11 cellular contexts compared by ENCODE assay signal in genomic region chr12:98939350-98939749, GRCh38.
DNase-seq lines count a peak whose midpoint lies in the region; ATAC-seq and TF ChIP-seq lines count a peak whose summit lies in the region.
"Had no signal": no experiment of that assay in that cellular context is flagged by ENCODE, and none has a peak within 500 bp of the region (broad histone marks: within the 10 kb centered on the region; RNA-seq: fewer than 3 reads in every experiment).

No MANE protein-coding gene starts in this region.

- H3K9ac ChIP-seq in neuronal stem cell (ENCODE audit: low read depth, low read length, poor library complexity), result no peak overlapping the region

- H3K36me3 ChIP-seq in neuronal stem cell (replicated peaks in 1 of 2; ENCODE audit: control insufficient read depth in 2 of 2, insufficient read depth in 2 of 2, low read length in 2 of 2), result no peaks in the 10 kb centered on the region
- H3K36me3 ChIP-seq in naive thymus-derived CD4-positive, alpha-beta T cell (ENCODE audit: control insufficient read depth in 2 of 3, insufficient read depth in 3 of 3, low read length in 3 of 3), result no peaks in the 10 kb centered on the region
- H3K36me3 ChIP-seq: ovary had no signal

- H2BK120ac ChIP-seq in neuronal stem cell (ENCODE audit: low read depth, low read length), result no peak overlapping the region

- no peak overlapping the region for H3K4me2 ChIP-seq in neuronal stem cell (ENCODE audit: insufficient read depth, low read length, poor library complexity, severe bottlenecking)

- H4K91ac ChIP-seq in neuronal stem cell (ENCODE audit: low read depth, low read length, poor library complexity), result no peak overlapping the region

- no peak overlapping the region for H2BK12ac ChIP-seq in neuronal stem cell (ENCODE audit: low read length)

- intact Hi-C loops in activated T-helper 1 cell treated with anti-CD3 and anti-CD28 coated beads, Interleukin-12 subunit alpha, Interleukin-12 subunit beta, Interleukin-2, Interleukin-4 antibody, amounts not matched to agents 30 ng/mL and 10 ng/mL and 1 ng/mL, durations not matched to agents 14 hours and 24 hours and 36 hours (cut with micrococcal nuclease), result loop anchor here (1.0 kb wide), 2 partner anchors 213 to 240 kb away; no protein-coding TSS in a partner anchor
- intact Hi-C loops in naive thymus-derived CD4-positive, alpha-beta T cell (cut with micrococcal nuclease), result no loop called here

- no peak for ATAC-seq in naive thymus-derived CD4-positive, alpha-beta T cell

- H3K9me3 Mint-ChIP-seq in activated T-helper 1 cell treated with anti-CD3 and anti-CD28 coated beads, Interleukin-12 subunit alpha, Interleukin-12 subunit beta, Interleukin-2, Interleukin-4 antibody, amounts not matched to agents 30 ng/mL and 10 ng/mL and 1 ng/mL, durations not matched to agents 14 hours and 24 hours and 36 hours, result no peaks in the 10 kb centered on the region
- H3K9me3 Mint-ChIP-seq in naive thymus-derived CD4-positive, alpha-beta T cell, result peaks cover 0 to 7% (median 3%) of the 10 kb centered on the region in 11 donors

- H4K8ac ChIP-seq in neuronal stem cell (ENCODE audit: low read depth, low read length), result no peak overlapping the region

- H3K4me1 ChIP-seq in neuronal stem cell (ENCODE audit: control insufficient read depth in 2 of 2, insufficient read depth in 1 of 2, low read depth in 1 of 2, low read length in 2 of 2), result peaks cover 0 to 6% of the 10 kb centered on the region in 2 donors
- no peaks in the 10 kb centered on the region for H3K4me1 ChIP-seq in naive thymus-derived CD4-positive, alpha-beta T cell (ENCODE audit: control insufficient read depth in 2 of 2, insufficient read depth in 2 of 2, low read length in 2 of 2)

- H2BK5ac ChIP-seq in neuronal stem cell (ENCODE audit: low read length), result no peak overlapping the region

- CTCF ChIA-PET in naive thymus-derived CD4-positive, alpha-beta T cell (lab: Charles Lee), result no interaction called here

- no peak overlapping the region for H3K23ac ChIP-seq in neuronal stem cell (ENCODE audit: low read depth, low read length, poor library complexity)

- H3K27ac ChIP-seq in neuronal stem cell (replicated peaks; ENCODE audit: low read length), result no peak overlapping the region
- no peak overlapping the region for H3K27ac ChIP-seq in naive thymus-derived CD4-positive, alpha-beta T cell (ENCODE audit: low read depth, low read length)
- H3K27ac ChIP-seq: HL-60, ovary had no signal

- H3K27me3 Mint-ChIP-seq in activated T-helper 1 cell treated with anti-CD3 and anti-CD28 coated beads, Interleukin-12 subunit alpha, Interleukin-12 subunit beta, Interleukin-2, Interleukin-4 antibody, amounts not matched to agents 30 ng/mL and 10 ng/mL and 1 ng/mL, durations not matched to agents 14 hours and 24 hours and 36 hours (ENCODE audit: insufficient read depth), result peaks cover 12% of the 10 kb centered on the region
- H3K27me3 Mint-ChIP-seq in naive thymus-derived CD4-positive, alpha-beta T cell, result peaks cover 11 to 24% (median 18%) of the 10 kb centered on the region in 5 donors

- DNase-seq in GM10266 (ENCODE audit: extremely low spot score) (no peak), NB4 (ENCODE audit: low read depth) (peak; percentile 35), dermis microvascular lymphatic vessel endothelial cell (ENCODE audit: low read depth in 2 of 2) (peak; percentile 11 to 55), neuronal stem cell (ENCODE audit: low spot score) (peak; percentile 21), NCI-H446 treated with DMSO at 0.1 percent for 48 hours (lab: John Stamatoyannopoulos, UW) (no peak), occipital lobe (lab: John Stamatoyannopoulos, UW) (no peak)
- DNase-seq in activated T-helper 1 cell treated with anti-CD3 and anti-CD28 coated beads, Interleukin-12 subunit alpha, Interleukin-12 subunit beta, Interleukin-2, Interleukin-4 antibody, amounts not matched to agents 30 ng/mL and 10 ng/mL and 1 ng/mL, durations not matched to agents 14 hours and 24 hours and 36 hours (ENCODE audit: low spot score), result no peak
- no peak for DNase-seq in naive thymus-derived CD4-positive, alpha-beta T cell
- DNase-seq: activated T-cell treated with anti-CD3 and anti-CD28 coated beads for 4 hours had no signal

- H2AFZ ChIP-seq in neuronal stem cell (ENCODE audit: low read length), result no peak overlapping the region

- H3K4me3 Mint-ChIP-seq in activated T-helper 1 cell treated with anti-CD3 and anti-CD28 coated beads, Interleukin-12 subunit alpha, Interleukin-12 subunit beta, Interleukin-2, Interleukin-4 antibody, amounts not matched to agents 30 ng/mL and 10 ng/mL and 1 ng/mL, durations not matched to agents 14 hours and 24 hours and 36 hours, result no peak overlapping the region
- H3K4me3 Mint-ChIP-seq in naive thymus-derived CD4-positive, alpha-beta T cell, result no peak overlapping the region

- TF ChIP-seq CTCF in GM10266 (IDR thresholded peaks at IDR 0.05; ENCODE audit: control insufficient read depth, insufficient read depth, low read depth, missing control alignments), result peak; percentile 34
- peak; percentile 56 for TF ChIP-seq CTCF in NB4 (IDR thresholded peaks at IDR 0.05; ENCODE audit: low read depth, low read length)

- no peak overlapping the region for H2BK15ac ChIP-seq in neuronal stem cell (ENCODE audit: low read length)

- no peak overlapping the region for H3K14ac ChIP-seq in neuronal stem cell (ENCODE audit: low read length)

- TF ChIP-seq POLR2A in NB4 (IDR thresholded peaks at IDR 0.05; ENCODE audit: extremely low read depth, insufficient read length), result no peak

- H3K9me3 ChIP-seq in neuronal stem cell (replicated peaks in 1 of 2; ENCODE audit: control insufficient read depth in 2 of 2, insufficient read depth in 1 of 2, low read depth in 1 of 2, low read length in 2 of 2), result no peaks in the 10 kb centered on the region
- no peaks in the 10 kb centered on the region for H3K9me3 ChIP-seq in naive thymus-derived CD4-positive, alpha-beta T cell (ENCODE audit: control insufficient read depth in 2 of 3, low read length in 3 of 3)

- no peak overlapping the region for H3K4me3 ChIP-seq in NB4 (ENCODE audit: low read depth, low read length)
- no peak overlapping the region for H3K4me3 ChIP-seq in neuronal stem cell (ENCODE audit: low read length in 2 of 2)
- no peak overlapping the region for H3K4me3 ChIP-seq in naive thymus-derived CD4-positive, alpha-beta T cell (ENCODE audit: low read length)
- H3K4me3 ChIP-seq: ovary had no signal

- H3K36me3 Mint-ChIP-seq in activated T-helper 1 cell treated with anti-CD3 and anti-CD28 coated beads, Interleukin-12 subunit alpha, Interleukin-12 subunit beta, Interleukin-2, Interleukin-4 antibody, amounts not matched to agents 30 ng/mL and 10 ng/mL and 1 ng/mL, durations not matched to agents 14 hours and 24 hours and 36 hours (ENCODE audit: low read depth), result no peaks in the 10 kb centered on the region
- H3K36me3 Mint-ChIP-seq in naive thymus-derived CD4-positive, alpha-beta T cell, result peaks cover 0 to 3% (median 0%) of the 10 kb centered on the region in 5 donors

- H3K4ac ChIP-seq in neuronal stem cell (ENCODE audit: low read length), result no peak overlapping the region

- no peaks in the 10 kb centered on the region for H3K27me3 ChIP-seq in neuronal stem cell (ENCODE audit: control insufficient read depth in 3 of 3, insufficient read depth in 3 of 3, low read depth in 1 of 3, low read length in 3 of 3)
- H3K27me3 ChIP-seq in naive thymus-derived CD4-positive, alpha-beta T cell (ENCODE audit: control insufficient read depth in 2 of 2, insufficient read depth in 2 of 2, low read length in 2 of 2), result no peaks in the 10 kb centered on the region
- H3K27me3 ChIP-seq: ovary had no signal

- no peaks in the 10 kb centered on the region for H3K79me1 ChIP-seq in neuronal stem cell (ENCODE audit: low read depth, low read length)

- POLR2A ChIA-PET in naive thymus-derived CD4-positive, alpha-beta T cell (lab: Charles Lee), result no interaction called here

- no peak overlapping the region for H3K27ac Mint-ChIP-seq in activated T-helper 1 cell treated with anti-CD3 and anti-CD28 coated beads, Interleukin-12 subunit alpha, Interleukin-12 subunit beta, Interleukin-2, Interleukin-4 antibody, amounts not matched to agents 30 ng/mL and 10 ng/mL and 1 ng/mL, durations not matched to agents 14 hours and 24 hours and 36 hours
- no peak overlapping the region for H3K27ac Mint-ChIP-seq in naive thymus-derived CD4-positive, alpha-beta T cell

- no CpG with 5 or more reads among the region's 2 CpGs for WGBS in neuronal stem cell (ENCODE audit: extremely low coverage in 2 of 2, insufficient read length in 2 of 2, insufficient replicate concordance in 1 of 2), 2 donors

- H3K4me1 Mint-ChIP-seq in activated T-helper 1 cell treated with anti-CD3 and anti-CD28 coated beads, Interleukin-12 subunit alpha, Interleukin-12 subunit beta, Interleukin-2, Interleukin-4 antibody, amounts not matched to agents 30 ng/mL and 10 ng/mL and 1 ng/mL, durations not matched to agents 14 hours and 24 hours and 36 hours (ENCODE audit: low read depth), result no peaks in the 10 kb centered on the region
- no peaks in the 10 kb centered on the region for H3K4me1 Mint-ChIP-seq in naive thymus-derived CD4-positive, alpha-beta T cell

- no peak overlapping the region for H2AK5ac ChIP-seq in neuronal stem cell (ENCODE audit: low read depth, low read length)

- no peak overlapping the region for H3K18ac ChIP-seq in neuronal stem cell (ENCODE audit: low read length)

Comparison
In these comparisons a context has a peak if more than half of its experiments do, and no peak if none do; other contexts are left out.
1. DNase-seq: peak in NB4 (single experiment), dermis microvascular lymphatic vessel endothelial cell (2 of 2) and neuronal stem cell (single experiment); none in GM10266 (single experiment), NCI-H446 treated with DMSO at 0.1 percent for 48 hours (single experiment), occipital lobe (single experiment), activated T-helper 1 cell treated with anti-CD3 and anti-CD28 coated beads, Interleukin-12 subunit alpha, Interleukin-12 subunit beta, Interleukin-2, Interleukin-4 antibody, amounts not matched to agents 30 ng/mL and 10 ng/mL and 1 ng/mL, durations not matched to agents 14 hours and 24 hours and 36 hours (single experiment) and naive thymus-derived CD4-positive, alpha-beta T cell (0 of 9).